Comparison of ENCODE assay signal across 8 cellular contexts in genomic region chr1:171014878-171015277, GRCh38.
"Had no signal": no experiment of that assay in that cellular context is flagged by ENCODE, and none has a peak within 500 bp of the region (broad histone marks: within the 10 kb centered on the region; RNA-seq: fewer than 3 reads in every experiment).

No MANE protein-coding gene starts in this region.

- DNase-seq: H7, HFFc6, Kasumi-1, KG1 had no signal

- H3K9me3 ChIP-seq: HAP-1 had no signal

- H3K36me3 ChIP-seq: HAP-1 had no signal

- H2AFZ ChIP-seq: GM23338 had no signal

- H3K27ac ChIP-seq: HL-60 had no signal

- H3K4me1 ChIP-seq: HAP-1 had no signal

- H3K4me3 ChIP-seq: GM23338, HAP-1 had no signal

- ATAC-seq: GM23338, HCT116 had no signal

- H3K4me2 ChIP-seq: GM23338 had no signal
